8 cellular contexts compared by ENCODE assay signal in the genomic region with DNA sequence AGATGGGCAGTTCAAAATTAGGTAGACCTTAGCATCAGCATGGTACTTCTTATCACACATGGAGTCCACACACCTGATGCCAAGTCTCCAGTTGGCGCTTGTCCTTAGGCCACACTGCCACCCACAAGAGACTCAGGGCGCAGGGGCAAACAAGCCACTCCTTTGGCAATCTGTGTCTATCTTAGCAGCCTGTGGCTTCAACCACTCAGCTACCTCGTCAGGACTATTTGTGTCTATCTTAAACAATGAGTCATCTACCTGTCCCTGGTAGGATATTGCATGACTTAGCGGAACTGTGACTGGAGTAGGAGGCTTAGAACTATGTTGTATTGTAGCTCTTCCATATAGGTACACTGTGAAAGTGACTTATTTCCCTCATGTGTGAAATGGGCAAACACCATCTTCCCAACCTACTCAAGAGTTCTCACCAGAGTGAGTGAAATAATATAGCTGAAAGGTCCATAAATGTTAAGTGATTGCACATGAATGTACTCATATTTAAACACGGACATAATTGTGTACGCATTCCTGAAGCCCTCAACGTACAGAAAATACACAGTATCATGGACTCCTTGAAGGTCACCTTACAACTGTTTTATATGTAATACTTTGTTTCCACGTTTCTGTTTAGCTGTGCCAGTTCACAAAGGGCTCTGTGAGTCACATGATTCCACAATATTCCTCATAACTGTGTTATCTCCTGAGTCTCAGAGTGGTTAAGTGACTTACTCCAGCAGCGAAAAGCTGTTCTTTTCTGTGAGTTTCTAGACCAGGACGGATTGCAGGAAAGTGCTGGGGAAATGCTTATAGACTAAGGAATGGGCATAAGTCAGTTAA. TPM values are rescaled to one million over a fixed set of nuclear protein-coding genes. Genes with fewer than 3 reads are reported as not detected.
A peak's percentile ranks its signal among the peaks of the same experiment; 100 is the strongest.
DNase-seq lines count a peak whose midpoint lies in the region; ATAC-seq and TF ChIP-seq lines count a peak whose summit lies in the region.

No MANE protein-coding gene starts in this region.

- intact Hi-C loops in OCI-LY7 (cut with micrococcal nuclease; ENCODE audit: unreplicated experiment), result loop anchor here (2.0 kb wide), 1 partner anchor 25 kb away; no protein-coding TSS in a partner anchor

- H3K9me3 ChIP-seq in OCI-LY7 (ENCODE audit: low read length) (no peaks in the 10 kb centered on the region), mesodermal cell (ENCODE audit: control insufficient read depth, low read length) (no peaks in the 10 kb centered on the region), tibial nerve (no peaks in the 10 kb centered on the region)

- H3K36me3 ChIP-seq in OCI-LY7 (ENCODE audit: insufficient read depth, low read length) (peaks cover 53% of the 10 kb centered on the region), mesodermal cell (ENCODE audit: control insufficient read depth, insufficient read depth, low read length) (peaks cover 48% of the 10 kb centered on the region), tibial nerve (peaks cover 0 to 49% (median 24%) of the 10 kb centered on the region in 3 donors)

- TF ChIP-seq CTCF in GM12875 (IDR thresholded peaks at IDR 0.05; ENCODE audit: borderline replicate concordance, insufficient read depth, low read depth, low read length), result no peak
- no peak for TF ChIP-seq CTCF in OCI-LY7 (conservative IDR thresholded peaks at IDR 0.05; ENCODE audit: low read length)
- TF ChIP-seq CTCF in cardiac fibroblast (IDR thresholded peaks at IDR 0.05; ENCODE audit: low read depth, low read length), result no peak
- TF ChIP-seq CTCF in tibial nerve (IDR thresholded peaks at IDR 0.05), result no peak

- H3K4me1 ChIP-seq in OCI-LY7 (ENCODE audit: insufficient read depth, low read length, poor library complexity, severe bottlenecking) (peaks cover 26% of the 10 kb centered on the region), mesodermal cell (ENCODE audit: control insufficient read depth, insufficient read depth, low read length, poor library complexity, severe bottlenecking) (peaks cover 2% of the 10 kb centered on the region), tibial nerve (peaks cover 0 to 29% (median 16%) of the 10 kb centered on the region in 4 donors)

- H3K4me2 ChIP-seq in OCI-LY7 (ENCODE audit: low read length), result peak overlapping the region; percentile 95

- DNase-seq in OCI-LY7 (ENCODE audit: low spot score) (no peak), cardiac fibroblast (ENCODE audit: low read depth in 2 of 2) (peak; percentile 52 to 53), tibial nerve (ENCODE audit: low spot score in 2 of 2) (no peak), NCI-H1417 treated with DMSO at 0.1 percent for 48 hours (lab: John Stamatoyannopoulos, UW) (no peak), NCI-H1436 (lab: John Stamatoyannopoulos, UW) (no peak)

- no peaks in the 10 kb centered on the region for H3K27me3 ChIP-seq in tibial nerve

- TSS peak; percentile 53 for BruUV-seq in OCI-LY7 (replicated peaks; lab: Mats Ljungman, UMichigan)

- H3K9me2 ChIP-seq in OCI-LY7 (ENCODE audit: insufficient read depth, low read length), result no peaks in the 10 kb centered on the region

- H3K4me3 ChIP-seq in GM12875 (ENCODE audit: low read depth, low read length) (peak overlapping the region; percentile 80), OCI-LY7 (ENCODE audit: low read depth, low read length, poor library complexity, severe bottlenecking) (peak overlapping the region; percentile 93), cardiac fibroblast (replicated peaks in 1 of 2; ENCODE audit: low read depth in 2 of 2, low read length in 2 of 2) (peak overlapping the region; percentile 99), mesodermal cell (ENCODE audit: extremely low read depth, insufficient read depth, low read length, poor library complexity, severe bottlenecking) (peak overlapping the region; percentile 98), tibial nerve (peak overlapping the region; percentile 60 to 97 (median 88))

- H3K27ac ChIP-seq in OCI-LY7 (ENCODE audit: low read depth, low read length, poor library complexity, severe bottlenecking), result peak overlapping the region; percentile 73
- H3K27ac ChIP-seq in mesodermal cell (ENCODE audit: low read depth, low read length, severe bottlenecking), result peak overlapping the region; percentile 12
- H3K27ac ChIP-seq in tibial nerve, result peak overlapping the region in 3 of 4 donors; percentile 92 to 95 (median 94)

- no peak for TF ChIP-seq POLR2A in tibial nerve (IDR thresholded peaks at IDR 0.05)

- no peak overlapping the region for H2AFZ ChIP-seq in OCI-LY7 (ENCODE audit: low read length)

- POLR2A ChIA-PET in OCI-LY7 (lab: Charles Lee), result interaction anchor here (0.5 to 5.6 kb wide), 14 partner anchors 10 to 85 kb away, joined by 3 to 37 read pairs (median 4); no protein-coding TSS in a partner anchor

- CTCF ChIA-PET in OCI-LY7 (lab: Charles Lee; ENCODE audit: unreplicated experiment), result interaction anchor here (0.8 kb wide), 1 partner anchor 32 kb away, joined by 3 read pairs; no protein-coding TSS in a partner anchor

- ATAC-seq in HG02588 (IDR thresholded peaks at IDR 0.05; ENCODE audit: unreplicated experiment), result no peak

- no peak for TF ChIP-seq EP300 in tibial nerve (IDR thresholded peaks at IDR 0.05)

- peaks cover 52% of the 10 kb centered on the region for H3K79me2 ChIP-seq in OCI-LY7 (ENCODE audit: insufficient read depth, low read depth, low read length)

- peaks cover 18% of the 10 kb centered on the region for H4K20me1 ChIP-seq in OCI-LY7 (ENCODE audit: insufficient read depth, low read length)

- 58 to 69% methylated on average over 7 of the region's 10 CpGs for WGBS in mesodermal cell (ENCODE audit: insufficient coverage in 2 of 2), 2 experiments
- WGBS in tibial nerve, 2 donors, result 42 to 45% methylated on average over 10 of the region's 10 CpGs

RNA-seq across cellular contexts. Expression of a gene that starts 1.6 kb away (rescaled TPM):
- 126 and 130 TPM in 2 replicates for total RNA-seq in OCI-LY7 (2014; rRNA removed; shearing (Covaris generic))
- total RNA-seq in OCI-LY7 (2022), result 112 and 116 TPM in 2 replicates
- 66.6 TPM for polyA plus RNA-seq in mesodermal cell (2013, experiment 1 of 2)
- polyA plus RNA-seq in mesodermal cell (2013, experiment 2 of 2), result 61.4 TPM
- 10 to 100 TPM; 57.5 to 90.9 (median 72.4) TPM for total RNA-seq in tibial nerve

Comparison
In these comparisons a context has a peak if more than half of its experiments do, and no peak if none do; other contexts are left out.
1. DNase-seq: peak in cardiac fibroblast (2 of 2); none in OCI-LY7 (single experiment), tibial nerve (0 of 2), NCI-H1417 treated with DMSO at 0.1 percent for 48 hours (single experiment) and NCI-H1436 (single experiment).
2. H3K27ac ChIP-seq: peak in every context shown above with its lines; median percentile 94 in tibial nerve; 73 in OCI-LY7; 12 in mesodermal cell.
3. Peak in every context shown above with its lines, with median percentiles within 50 percentile points of each other: H3K4me3 ChIP-seq.